Comparison of ENCODE assay signal across 10 cellular contexts in genomic region chr11:57885298-57886035, GRCh38.
A peak's percentile ranks its signal among the peaks of the same experiment; 100 is the strongest.
DNase-seq lines count a peak whose midpoint lies in the region; ATAC-seq and TF ChIP-seq lines count a peak whose summit lies in the region.
"Had no signal": no experiment of that assay in that cellular context is flagged by ENCODE, and none has a peak within 500 bp of the region (broad histone marks: within the 10 kb centered on the region; RNA-seq: fewer than 3 reads in every experiment).

No MANE protein-coding gene starts in this region.

- H3K36me3 ChIP-seq in brain microvascular endothelial cell (replicated peaks), result no peaks in the 10 kb centered on the region
- H3K36me3 ChIP-seq in liver (ENCODE audit: control insufficient read depth in 4 of 4, insufficient read depth in 3 of 4, low read depth in 1 of 4, low read length in 3 of 4), result no peaks in the 10 kb centered on the region
- no peaks in the 10 kb centered on the region for H3K36me3 ChIP-seq in aorta (ENCODE audit: control insufficient read depth in 1 of 2, insufficient read depth in 2 of 2, low read length in 1 of 2)

- H3K4me3 ChIP-seq in LNCaP clone FGC (ENCODE audit: low read depth, low read length), result no peak overlapping the region
- H3K4me3 ChIP-seq in brain microvascular endothelial cell (ENCODE audit: low read depth, low read length), result no peak overlapping the region
- H3K4me3 ChIP-seq in liver (ENCODE audit: low read depth in 1 of 3, low read length in 3 of 3), result no peak overlapping the region
- H3K4me3 ChIP-seq in aorta (ENCODE audit: low read length in 2 of 2), result no peak overlapping the region

- DNase-seq in EH (ENCODE audit: low read depth) (peak; percentile 30), LNCaP clone FGC (ENCODE audit: low read depth) (peak; percentile 22), brain microvascular endothelial cell (peak; percentile 37), C1 segment of cervical spinal cord (lab: John Stamatoyannopoulos, UW) (no peak), aorta (no peak), SHP77 (lab: John Stamatoyannopoulos, UW) (no peak)
- no peak for DNase-seq in activated naive CD8-positive, alpha-beta T cell treated with anti-CD3 and anti-CD28 coated beads, Interleukin-2, amount 50 U/mL, for 24 hours
- DNase-seq: activated CD8-positive, alpha-beta memory T cell treated with anti-CD3 and anti-CD28 coated beads, Interleukin-2, amount 50 U/mL, for 4 hours; Right ventricle myocardium superior had no signal

- H3K36me3 Mint-ChIP-seq in activated naive CD8-positive, alpha-beta T cell treated with anti-CD3 and anti-CD28 coated beads, Interleukin-2, amount 50 U/mL, for 24 hours (ENCODE audit: low read depth), result no peaks in the 10 kb centered on the region

- no peak overlapping the region for H3K27ac Mint-ChIP-seq in activated naive CD8-positive, alpha-beta T cell treated with anti-CD3 and anti-CD28 coated beads, Interleukin-2, amount 50 U/mL, for 24 hours

- no peak overlapping the region for H3K9ac ChIP-seq in liver (ENCODE audit: low read depth in 1 of 2, low read length in 2 of 2)

- H3K27me3 ChIP-seq in brain microvascular endothelial cell (replicated peaks) (no peaks in the 10 kb centered on the region), liver (ENCODE audit: control insufficient read depth in 4 of 4, insufficient read depth in 4 of 4, low read length in 3 of 4) (no peaks in the 10 kb centered on the region), aorta (ENCODE audit: control insufficient read depth in 1 of 2, insufficient read depth in 2 of 2, low read length in 1 of 2) (no peaks in the 10 kb centered on the region)

- no peak for ATAC-seq in aorta (ENCODE audit: low FRiP score)
- no peak for ATAC-seq in activated naive CD8-positive, alpha-beta T cell treated with anti-CD3 and anti-CD28 coated beads, Interleukin-2, amount 50 U/mL, for 24 hours

- peaks cover 2% of the 10 kb centered on the region for H3K4me1 Mint-ChIP-seq in activated naive CD8-positive, alpha-beta T cell treated with anti-CD3 and anti-CD28 coated beads, Interleukin-2, amount 50 U/mL, for 24 hours

- TF ChIP-seq RAD21 in liver (IDR thresholded peaks at IDR 0.05), result no peak

- H3K4me1 ChIP-seq in liver (ENCODE audit: control insufficient read depth in 4 of 4, insufficient read depth in 4 of 4, low read length in 3 of 4) (no peaks in the 10 kb centered on the region), aorta (ENCODE audit: control insufficient read depth in 1 of 2, insufficient read depth in 2 of 2, low read length in 2 of 2) (no peaks in the 10 kb centered on the region)

- H3K4me3 Mint-ChIP-seq in activated naive CD8-positive, alpha-beta T cell treated with anti-CD3 and anti-CD28 coated beads, Interleukin-2, amount 50 U/mL, for 24 hours, result no peak overlapping the region

- in situ Hi-C loops in brain microvascular endothelial cell (cut with HindIII; ENCODE audit: low pct_ligation_motif_present, low sequenced_read_pairs), result no loop called here

- H3K9me3 ChIP-seq in liver (ENCODE audit: control insufficient read depth in 4 of 4, low read length in 3 of 4) (no peaks in the 10 kb centered on the region), aorta (ENCODE audit: control insufficient read depth, low read length) (no peaks in the 10 kb centered on the region)

- intact Hi-C loops in aorta (cut with DNase I), result no loop called here

- peaks cover 6% of the 10 kb centered on the region for H3K27me3 Mint-ChIP-seq in activated naive CD8-positive, alpha-beta T cell treated with anti-CD3 and anti-CD28 coated beads, Interleukin-2, amount 50 U/mL, for 24 hours

- no peak overlapping the region for H3K27ac ChIP-seq in brain microvascular endothelial cell
- H3K27ac ChIP-seq in liver (ENCODE audit: low read depth in 1 of 2, low read length in 2 of 2), result no peak overlapping the region
- H3K27ac ChIP-seq in aorta (ENCODE audit: low read depth in 1 of 2, low read length in 2 of 2), result no peak overlapping the region

- 33% methylated on average over 4 of the region's 4 CpGs for WGBS in liver
- 35 to 36% methylated on average over 4 of the region's 4 CpGs for whole genome bisulfite sequencing in aorta, 2 donors

- no peaks in the 10 kb centered on the region for H3K9me3 Mint-ChIP-seq in activated naive CD8-positive, alpha-beta T cell treated with anti-CD3 and anti-CD28 coated beads, Interleukin-2, amount 50 U/mL, for 24 hours

- TF ChIP-seq CTCF in LNCaP clone FGC (IDR thresholded peaks at IDR 0.05; ENCODE audit: control insufficient read depth, extremely low read depth, insufficient read depth) (no peak), brain microvascular endothelial cell (IDR thresholded peaks at IDR 0.05; ENCODE audit: low read depth, low read length, missing control alignments) (no peak), liver (IDR thresholded peaks at IDR 0.05; ENCODE audit: low read depth, low read length, missing input control) (no peak)

TF ChIP-seq in liver, 16 proteins besides CTCF, POLR2A, EP300 and RAD21:
- TF ChIP-seq HNF4A (conservative IDR thresholded peaks at IDR 0.05) (no peak), REST (IDR thresholded peaks at IDR 0.05) (peak; percentile 99)

Comparison
In these comparisons a context has a peak if more than half of its experiments do, and no peak if none do; other contexts are left out.
1. DNase-seq: peak in EH (single experiment), LNCaP clone FGC (single experiment) and brain microvascular endothelial cell (single experiment); none in C1 segment of cervical spinal cord (0 of 14), aorta (0 of 2), activated naive CD8-positive, alpha-beta T cell treated with anti-CD3 and anti-CD28 coated beads, Interleukin-2, amount 50 U/mL, for 24 hours (single experiment) and SHP77 (0 of 2).